ENCODE assay signal across 19 cellular contexts in the genomic region with DNA sequence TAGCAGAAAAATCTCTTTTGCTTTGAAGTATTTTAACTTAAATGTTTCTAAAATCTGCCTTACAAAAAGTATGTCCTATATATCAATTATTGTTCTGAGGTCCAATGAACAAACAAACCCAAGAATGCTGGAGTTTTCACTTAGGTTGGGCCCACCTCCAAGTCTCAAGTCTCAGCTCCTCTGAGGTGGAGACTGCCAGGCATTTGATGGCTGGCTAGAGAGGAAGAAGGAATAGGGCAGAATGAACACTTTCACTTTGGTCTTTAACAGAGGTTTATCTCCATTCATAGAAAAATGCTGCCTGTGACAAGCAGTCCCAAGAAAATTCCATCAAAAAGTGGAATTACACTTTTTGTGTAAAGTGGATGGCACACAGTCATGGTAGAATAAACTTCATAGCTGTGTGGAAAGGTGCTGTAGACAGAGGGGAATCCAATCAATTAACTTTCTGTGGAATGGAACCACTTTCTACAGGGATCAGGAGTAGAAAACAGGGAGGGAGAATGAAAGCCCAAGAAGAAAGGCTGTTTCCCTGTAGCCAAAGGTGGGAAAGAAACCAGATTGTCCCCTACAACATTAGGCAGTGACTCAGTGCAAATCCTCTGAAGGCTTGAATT.
A peak's percentile ranks its signal among the peaks of the same experiment; 100 is the strongest.
DNase-seq lines count a peak whose midpoint lies in the region; ATAC-seq and TF ChIP-seq lines count a peak whose summit lies in the region.
"Had no signal": no experiment of that assay in that cellular context is flagged by ENCODE, and none has a peak within 500 bp of the region (broad histone marks: within the 10 kb centered on the region; RNA-seq: fewer than 3 reads in every experiment).

No MANE protein-coding gene starts in this region.

- H3K27ac Mint-ChIP-seq in activated T-cell treated with anti-CD3 and anti-CD28 coated beads, Interleukin-2, amount 50 U/mL, for 72 hours = peak overlapping the region; percentile 87
- peak overlapping the region; percentile 72 for H3K27ac Mint-ChIP-seq in stimulated activated naive B cell treated with anti-CD40 and anti-IgM and Interleukin-4, amounts not matched to agents 10 μg/mL and 1 μg/mL and 100 μg/mL, for 72 hours
- peak overlapping the region in 1 of 9 donors; percentile 32 for H3K27ac Mint-ChIP-seq in naive thymus-derived CD4-positive, alpha-beta T cell
- H3K27ac Mint-ChIP-seq: stimulated activated naive CD8-positive, alpha-beta T cell treated with anti-CD3 and anti-CD28 coated beads, Interleukin-15, amount 100 ng/mL, for 72 hours had no signal

- no peaks in the 10 kb centered on the region for H3F3A ChIP-seq in PC-9 (ENCODE audit: insufficient read depth, low read depth)

- no peak overlapping the region for H3K4me2 ChIP-seq in PC-9

- H3K4me3 ChIP-seq in PC-9 = no peak overlapping the region
- peak overlapping the region; percentile 31 for H3K4me3 ChIP-seq in coronary artery
- no peak overlapping the region for H3K4me3 ChIP-seq in naive thymus-derived CD4-positive, alpha-beta T cell (ENCODE audit: low read length)

- H3K9me3 ChIP-seq in PC-9 (ENCODE audit: insufficient read depth, low read depth) = 0 out of 2 replicates have a peak, but pooled peaks cover 4% of the 10 kb centered on the region
- H3K9me3 ChIP-seq in naive thymus-derived CD4-positive, alpha-beta T cell (ENCODE audit: control insufficient read depth in 2 of 3, low read length in 3 of 3) = no peaks in the 10 kb centered on the region

- no peaks in the 10 kb centered on the region for H3K27me3 ChIP-seq in PC-9 (ENCODE audit: insufficient read depth, low read depth)
- no peaks in the 10 kb centered on the region for H3K27me3 ChIP-seq in naive thymus-derived CD4-positive, alpha-beta T cell (ENCODE audit: control insufficient read depth in 2 of 2, insufficient read depth in 2 of 2, low read length in 2 of 2)

- H2AFZ ChIP-seq in PC-9 = no peak overlapping the region

- POLR2A ChIA-PET in PC-9 (lab: Charles Lee; ENCODE audit: unreplicated experiment) = no interaction called here
- POLR2A ChIA-PET in naive thymus-derived CD4-positive, alpha-beta T cell (lab: Charles Lee) = interaction anchor here (0.6 to 1.4 kb wide), 2 partner anchors 10 to 511 kb away, joined by 3 to 4 read pairs; no protein-coding TSS in a partner anchor

- no TSS peak for BruUV-seq in PC-9 (replicated peaks; lab: Mats Ljungman, UMichigan)

- H4K20me1 ChIP-seq in PC-9 (ENCODE audit: insufficient read depth) = no peaks in the 10 kb centered on the region

- H3K4me1 Mint-ChIP-seq in activated T-cell treated with anti-CD3 and anti-CD28 coated beads, Interleukin-2, amount 50 U/mL, for 72 hours (ENCODE audit: low read depth) = peaks cover 43% of the 10 kb centered on the region
- peaks cover 13 to 25% of the 10 kb centered on the region in 2 donors for H3K4me1 Mint-ChIP-seq in stimulated activated naive B cell treated with anti-CD40 and anti-IgM and Interleukin-4, amounts not matched to agents 10 μg/mL and 1 μg/mL and 100 μg/mL, for 72 hours
- H3K4me1 Mint-ChIP-seq in naive thymus-derived CD4-positive, alpha-beta T cell = peaks cover 0 to 19% (median 15%) of the 10 kb centered on the region in 7 donors

- peaks cover 32% of the 10 kb centered on the region for H3K4me1 ChIP-seq in PC-9 (replicated peaks; ENCODE audit: insufficient read depth)
- no peaks in the 10 kb centered on the region for H3K4me1 ChIP-seq in naive thymus-derived CD4-positive, alpha-beta T cell (ENCODE audit: control insufficient read depth in 2 of 2, insufficient read depth in 2 of 2, low read length in 2 of 2)

- no peaks in the 10 kb centered on the region for H3K79me2 ChIP-seq in PC-9 (ENCODE audit: low read depth)

- H3K36me3 Mint-ChIP-seq in activated T-cell treated with anti-CD3 and anti-CD28 coated beads, Interleukin-2, amount 50 U/mL, for 72 hours (ENCODE audit: insufficient read depth in 2 of 2) = no peaks in the 10 kb centered on the region
- no peaks in the 10 kb centered on the region for H3K36me3 Mint-ChIP-seq in stimulated activated naive B cell treated with anti-CD40 and anti-IgM and Interleukin-4, amounts not matched to agents 10 μg/mL and 1 μg/mL and 100 μg/mL, for 72 hours
- H3K36me3 Mint-ChIP-seq in naive thymus-derived CD4-positive, alpha-beta T cell = no peaks in the 10 kb centered on the region

- intact Hi-C loops in PC-9 (cut with micrococcal nuclease; ENCODE audit: unreplicated experiment) = loop anchor here (2.0 to 5.0 kb wide), 2 partner anchors 126 to 142 kb away; no protein-coding TSS in a partner anchor
- intact Hi-C loops in naive thymus-derived CD4-positive, alpha-beta T cell (cut with micrococcal nuclease) = no loop called here

- H3K27me3 Mint-ChIP-seq in activated T-cell treated with anti-CD3 and anti-CD28 coated beads, Interleukin-2, amount 50 U/mL, for 72 hours (ENCODE audit: low read depth) = no peaks in the 10 kb centered on the region
- no peaks in the 10 kb centered on the region for H3K27me3 Mint-ChIP-seq in stimulated activated naive B cell treated with anti-CD40 and anti-IgM and Interleukin-4, amounts not matched to agents 10 μg/mL and 1 μg/mL and 100 μg/mL, for 72 hours
- H3K27me3 Mint-ChIP-seq in naive thymus-derived CD4-positive, alpha-beta T cell = peaks cover 0 to 4% (median 0%) of the 10 kb centered on the region in 5 donors
- H3K27me3 Mint-ChIP-seq: stimulated activated naive CD8-positive, alpha-beta T cell treated with anti-CD3 and anti-CD28 coated beads, Interleukin-15, amount 100 ng/mL, for 72 hours had no signal

- H3K9me2 ChIP-seq in PC-9 (ENCODE audit: insufficient read depth) = no peaks in the 10 kb centered on the region

- peak overlapping the region; percentile 34 for H3K27ac ChIP-seq in PC-9
- H3K27ac ChIP-seq in coronary artery = no peak overlapping the region
- no peak overlapping the region for H3K27ac ChIP-seq in naive thymus-derived CD4-positive, alpha-beta T cell (ENCODE audit: low read depth, low read length)
- H3K27ac ChIP-seq: HL-60, WERI-Rb-1 had no signal

- ATAC-seq in activated T-cell treated with anti-CD3 and anti-CD28 coated beads, Interleukin-2, amount 50 U/mL, for 72 hours (replicated peaks in 1 of 2) = no peak
- peak in 1 of 2 donors; percentile 28 for ATAC-seq in stimulated activated naive B cell treated with anti-CD40 and anti-IgM and Interleukin-4, amounts not matched to agents 10 μg/mL and 1 μg/mL and 100 μg/mL, for 72 hours (replicated peaks)
- ATAC-seq in naive thymus-derived CD4-positive, alpha-beta T cell = no peak
- ATAC-seq: stimulated activated naive CD8-positive, alpha-beta T cell treated with anti-CD3 and anti-CD28 coated beads, Interleukin-15, amount 100 ng/mL, for 72 hours had no signal

- H3K36me3 ChIP-seq in PC-9 (ENCODE audit: low read depth) = no peaks in the 10 kb centered on the region
- H3K36me3 ChIP-seq in naive thymus-derived CD4-positive, alpha-beta T cell (ENCODE audit: control insufficient read depth in 2 of 3, insufficient read depth in 3 of 3, low read length in 3 of 3) = no peaks in the 10 kb centered on the region
- H3K36me3 ChIP-seq: WERI-Rb-1 had no signal

- TF ChIP-seq CTCF in PC-9 (conservative IDR thresholded peaks at IDR 0.05) (no peak), coronary artery (IDR thresholded peaks at IDR 0.05) (no peak)

- CTCF ChIA-PET in PC-9 (lab: Charles Lee) = no interaction called here
- CTCF ChIA-PET in naive thymus-derived CD4-positive, alpha-beta T cell (lab: Charles Lee) = no interaction called here

- peaks cover 0 to 3% of the 10 kb centered on the region in 2 donors for H3K9me3 Mint-ChIP-seq in activated T-cell treated with anti-CD3 and anti-CD28 coated beads, Interleukin-2, amount 50 U/mL, for 72 hours
- H3K9me3 Mint-ChIP-seq in stimulated activated naive B cell treated with anti-CD40 and anti-IgM and Interleukin-4, amounts not matched to agents 10 μg/mL and 1 μg/mL and 100 μg/mL, for 72 hours = peaks cover 0 to 4% of the 10 kb centered on the region in 2 donors
- H3K9me3 Mint-ChIP-seq in naive thymus-derived CD4-positive, alpha-beta T cell = peaks cover 0 to 3% (median 0%) of the 10 kb centered on the region in 11 donors
- H3K9me3 Mint-ChIP-seq: stimulated activated naive CD8-positive, alpha-beta T cell treated with anti-CD3 and anti-CD28 coated beads, Interleukin-15, amount 100 ng/mL, for 72 hours had no signal

- H3K4me3 Mint-ChIP-seq in activated T-cell treated with anti-CD3 and anti-CD28 coated beads, Interleukin-2, amount 50 U/mL, for 72 hours = peak overlapping the region; percentile 56 to 78
- H3K4me3 Mint-ChIP-seq in stimulated activated naive B cell treated with anti-CD40 and anti-IgM and Interleukin-4, amounts not matched to agents 10 μg/mL and 1 μg/mL and 100 μg/mL, for 72 hours = peak overlapping the region; percentile 67 to 70
- peak overlapping the region in 2 of 10 donors; percentile 10 to 42 for H3K4me3 Mint-ChIP-seq in naive thymus-derived CD4-positive, alpha-beta T cell

- no peak for DNase-seq in activated T-cell treated with anti-CD3 and anti-CD28 coated beads, Interleukin-2, amount 50 U/mL, for 72 hours
- no peak for DNase-seq in activated T-cell treated with anti-CD3 and anti-CD28 coated beads, Interleukin-2, amount 50 U/mL, for 1 hour
- no peak for DNase-seq in PC-9
- no peak for DNase-seq in coronary artery (ENCODE audit: low spot score)
- DNase-seq in stimulated activated naive B cell treated with anti-CD40 and anti-IgM and Interleukin-4, amounts not matched to agents 10 μg/mL and 1 μg/mL and 100 μg/mL, for 72 hours = no peak
- no peak for DNase-seq in amygdala (lab: John Stamatoyannopoulos, UW)
- no peak for DNase-seq in NCI-H2227 treated with DMSO at 0.1 percent for 48 hours (lab: John Stamatoyannopoulos, UW)
- DNase-seq in naive thymus-derived CD4-positive, alpha-beta T cell = no peak
- DNase-seq: activated CD8-positive, alpha-beta memory T cell treated with anti-CD3 and anti-CD28 coated beads, Interleukin-2, amount 50 U/mL, for 48 hours; amniotic stem cell; C1 segment of cervical spinal cord; effector memory CD4-positive, alpha-beta T cell; mesendoderm; NCI-H146; posterior cingulate gyrus; stimulated activated CD4-positive, alpha-beta T cell treated with anti-CD3 and anti-CD28 coated beads, Interleukin-4, amount 100 ng/mL, for 1 hour; stimulated activated naive CD8-positive, alpha-beta T cell treated with anti-CD3 and anti-CD28 coated beads, Interleukin-15, amount 100 ng/mL, for 72 hours; WERI-Rb-1 had no signal
